ENCODE assay signal across 1 cellular context in genomic region chr14:56117765-56118610, GRCh38.
TF ChIP-seq lines count a peak whose summit lies in the region.

PELI2 (plus strand) TSS chr14:56118411; CDS start chr14:56118661, 250 bp downstream.

TF ChIP-seq in H1, 55 proteins besides CTCF, POLR2A, EP300 and RAD21:
- TF ChIP-seq CHD7 (IDR thresholded peaks at IDR 0.05; ENCODE audit: insufficient replicate concordance, low read length) (no peak), SP1 (IDR thresholded peaks at IDR 0.05; ENCODE audit: low read depth, low read length) (no peak), SIN3A (conservative IDR thresholded peaks at IDR 0.05 in 1 of 2, IDR thresholded peaks at IDR 0.05 in 1 of 2; ENCODE audit: low read depth in 1 of 2, low read length in 2 of 2) (0 out of 4 replicates have a peak, but pooled peaks of 1 of the 2 experiments have one; percentile 54), CEBPB (IDR thresholded peaks at IDR 0.05; ENCODE audit: low read depth, low read length) (no peak), CBX5 (IDR thresholded peaks at IDR 0.05; ENCODE audit: low read depth, low read length) (no peak), ASH2L (IDR thresholded peaks at IDR 0.05; ENCODE audit: low read length) (peak; percentile 96), SP2 (IDR thresholded peaks at IDR 0.05; ENCODE audit: low read length) (no peak), TCF12 (IDR thresholded peaks at IDR 0.05; ENCODE audit: low read depth, low read length) (no peak), KDM1A (IDR thresholded peaks at IDR 0.05; ENCODE audit: borderline replicate concordance, low read length) (no peak), RXRA (IDR thresholded peaks at IDR 0.05; ENCODE audit: insufficient read depth, low read depth, low read length) (no peak), JUND (IDR thresholded peaks at IDR 0.05; ENCODE audit: low read length) (no peak), YY1 (IDR thresholded peaks at IDR 0.05; ENCODE audit: low read depth, low read length) (no peak), EZH2 (IDR thresholded peaks at IDR 0.05; ENCODE audit: low read depth, low read length, severe bottlenecking) (no peak), NRF1 (IDR thresholded peaks at IDR 0.05; ENCODE audit: low read depth, low read length) (no peak), BRCA1 (IDR thresholded peaks at IDR 0.05; ENCODE audit: low read depth, low read length) (no peak), GABPA (IDR thresholded peaks at IDR 0.05; ENCODE audit: borderline replicate concordance, insufficient read depth, low read length) (no peak), ATF3 (IDR thresholded peaks at IDR 0.05; ENCODE audit: insufficient read depth, low read depth, low read length) (no peak), RNF2 (IDR thresholded peaks at IDR 0.05; ENCODE audit: borderline replicate concordance, low read depth, low read length, missing control alignments, poor library complexity, severe bottlenecking) (no peak), SIRT6 (IDR thresholded peaks at IDR 0.05; ENCODE audit: low read length) (no peak), GTF2F1 (IDR thresholded peaks at IDR 0.05; ENCODE audit: borderline replicate concordance, low read depth, low read length) (no peak), PHF8 (conservative IDR thresholded peaks at IDR 0.05; ENCODE audit: low read depth, low read length) (0 out of 2 replicates have a peak, but pooled peaks have one; percentile 26), JUN (IDR thresholded peaks at IDR 0.05; ENCODE audit: low read depth, low read length) (no peak), MAFK (IDR thresholded peaks at IDR 0.05; ENCODE audit: low read depth, low read length) (no peak), NANOG (IDR thresholded peaks at IDR 0.05; ENCODE audit: insufficient read depth, low read depth, low read length, poor library complexity, severe bottlenecking) (no peak), CBX8 (IDR thresholded peaks at IDR 0.05; ENCODE audit: borderline replicate concordance, low read depth, low read length) (no peak), CREB1 (IDR thresholded peaks at IDR 0.05) (peak; percentile 55; the same call in 1 of the 2 replicates), KDM4A (IDR thresholded peaks at IDR 0.05; ENCODE audit: low read depth, low read length, severe bottlenecking) (no peak), ZNF274 (IDR thresholded peaks at IDR 0.05; ENCODE audit: borderline replicate concordance, extremely low read depth, low read length) (no peak), RBBP5 (IDR thresholded peaks at IDR 0.05; ENCODE audit: borderline replicate concordance, low read depth, low read length) (peak; percentile 83; the same call in 1 of the 2 replicates), RFX5 (IDR thresholded peaks at IDR 0.05; ENCODE audit: borderline replicate concordance, low read depth, low read length) (no peak), CHD2 (IDR thresholded peaks at IDR 0.05; ENCODE audit: low read length) (no peak), CHD1 (IDR thresholded peaks at IDR 0.05; ENCODE audit: low read depth, low read length) (no peak), SAP30 (IDR thresholded peaks at IDR 0.05; ENCODE audit: insufficient read depth, insufficient replicate concordance, low read length) (no peak), HDAC6 (IDR thresholded peaks at IDR 0.05; ENCODE audit: low read depth, low read length) (no peak), TEAD4 (IDR thresholded peaks at IDR 0.05; ENCODE audit: low read depth, low read length) (no peak), BACH1 (IDR thresholded peaks at IDR 0.05; ENCODE audit: low read length) (no peak), SUZ12 (IDR thresholded peaks at IDR 0.05; ENCODE audit: low read length) (no peak), FOSL1 (IDR thresholded peaks at IDR 0.05; ENCODE audit: insufficient read depth, low read depth, low read length) (no peak), TBP (IDR thresholded peaks at IDR 0.05; ENCODE audit: low read depth, low read length) (peak; percentile 57; the same call in 1 of the 2 replicates), ATF2 (IDR thresholded peaks at IDR 0.05; ENCODE audit: low read length) (no peak), KDM5A (IDR thresholded peaks at IDR 0.05; ENCODE audit: low read length) (no peak), SP4 (IDR thresholded peaks at IDR 0.05; ENCODE audit: low read length) (no peak), HDAC2 (IDR thresholded peaks at IDR 0.05; ENCODE audit: borderline replicate concordance in 1 of 2, low read depth in 2 of 2, low read length in 2 of 2) (no peak), EGR1 (IDR thresholded peaks at IDR 0.05; ENCODE audit: borderline replicate concordance, low read depth, low read length) (no peak), CTBP2 (IDR thresholded peaks at IDR 0.05; ENCODE audit: borderline replicate concordance, insufficient read depth, insufficient read length, low read length) (no peak), BCL11A (IDR thresholded peaks at IDR 0.05; ENCODE audit: low read depth in 2 of 2, low read length in 2 of 2) (no peak), USF2 (IDR thresholded peaks at IDR 0.05; ENCODE audit: low read length) (no peak), TAF1 (IDR thresholded peaks at IDR 0.05; ENCODE audit: low read depth, low read length) (peak; percentile 94), POU5F1 (IDR thresholded peaks at IDR 0.05; ENCODE audit: low read depth, low read length) (no peak), POLR2AphosphoS5 (IDR thresholded peaks at IDR 0.05; ENCODE audit: low read depth, low read length) (no peak; the same call in 1 of the 2 replicates), TAF7 (optimal IDR thresholded peaks at IDR 0.05; ENCODE audit: borderline replicate concordance, low read depth, low read length) (peak; percentile 95), SRF (IDR thresholded peaks at IDR 0.05; ENCODE audit: low read depth, low read length) (no peak), SIX5 (IDR thresholded peaks at IDR 0.05; ENCODE audit: low read depth, low read length) (no peak)
- TF ChIP-seq, protein P1, sequence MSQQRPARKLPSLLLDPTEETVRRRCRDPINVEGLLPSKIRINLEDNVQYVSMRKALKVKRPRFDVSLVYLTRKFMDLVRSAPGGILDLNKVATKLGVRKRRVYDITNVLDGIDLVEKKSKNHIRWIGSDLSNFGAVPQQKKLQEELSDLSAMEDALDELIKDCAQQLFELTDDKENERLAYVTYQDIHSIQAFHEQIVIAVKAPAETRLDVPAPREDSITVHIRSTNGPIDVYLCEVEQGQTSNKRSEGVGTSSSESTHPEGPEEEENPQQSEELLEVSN (IDR thresholded peaks at IDR 0.05) = peak; percentile 83
- TF ChIP-seq, protein P2, sequence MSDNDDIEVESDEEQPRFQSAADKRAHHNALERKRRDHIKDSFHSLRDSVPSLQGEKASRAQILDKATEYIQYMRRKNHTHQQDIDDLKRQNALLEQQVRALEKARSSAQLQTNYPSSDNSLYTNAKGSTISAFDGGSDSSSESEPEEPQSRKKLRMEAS (IDR thresholded peaks at IDR 0.05) = peak; percentile 76
